In the genomic region with DNA sequence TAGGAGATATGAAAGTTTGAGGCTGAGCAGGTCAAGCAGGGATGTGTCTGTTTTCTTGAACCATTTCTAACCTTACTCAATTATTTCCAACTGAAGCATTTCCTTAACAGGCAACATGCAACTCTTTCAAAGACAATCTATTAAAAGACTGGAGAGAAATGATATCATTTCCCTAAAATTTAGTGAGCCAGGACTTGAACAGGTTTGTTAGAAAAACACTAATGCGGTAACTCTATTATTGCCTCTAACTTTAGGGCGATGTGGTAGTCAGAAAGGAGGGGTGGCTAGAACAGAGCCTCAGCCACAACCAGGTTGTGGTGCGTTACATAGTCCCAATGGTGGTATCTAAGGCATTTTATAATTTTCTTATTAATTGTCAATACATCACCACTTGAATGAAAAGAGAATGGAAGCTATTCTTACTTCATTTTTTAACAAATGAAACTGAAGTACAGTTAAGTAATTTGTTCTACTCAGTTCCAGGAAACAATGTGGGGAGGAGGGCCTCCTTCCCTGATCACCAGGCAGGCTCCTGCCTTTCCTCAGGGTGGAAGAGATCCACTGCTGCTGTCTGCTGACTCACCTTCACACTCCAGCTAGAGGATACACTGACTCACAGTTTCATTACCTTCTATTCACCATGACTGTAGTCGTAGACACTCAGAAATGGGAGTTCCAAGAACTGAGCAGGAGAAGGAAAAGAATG, we compare ENCODE assay signal across 8 cellular contexts. TPM values are rescaled to one million over a fixed set of nuclear protein-coding genes. Genes with fewer than 3 reads are reported as not detected.
DNase-seq lines count a peak whose midpoint lies in the region; ATAC-seq, FAIRE-seq and TF ChIP-seq lines count a peak whose summit lies in the region.

No MANE protein-coding gene starts in this region.

- no peaks in the 10 kb centered on the region for H4K20me1 ChIP-seq in keratinocyte (ENCODE audit: control insufficient read depth, extremely low read depth, insufficient read depth, low read length)

- H3K27me3 ChIP-seq in keratinocyte (ENCODE audit: control insufficient read depth, extremely low read depth, insufficient read depth, low read length) = no peaks in the 10 kb centered on the region

- 77% methylated on average over 4 of the region's 4 CpGs for WGBS in urinary bladder

- H2AFZ ChIP-seq in keratinocyte (ENCODE audit: control insufficient read depth, low read length) = no peak overlapping the region

- ATAC-seq in HG02938 (IDR thresholded peaks at IDR 0.05; ENCODE audit: unreplicated experiment) = no peak
- ATAC-seq in HG02981 (IDR thresholded peaks at IDR 0.05; ENCODE audit: unreplicated experiment) = no peak

- DNase-seq in Caki2 (ENCODE audit: low read depth) (peak; percentile 85), HK-2 (ENCODE audit: unreplicated experiment) (peak; percentile 47), amniotic epithelial cell (ENCODE audit: low read depth) (peak; percentile 98), keratinocyte (ENCODE audit: low read depth, low spot score) (peak; percentile 74), NCI-H345 (lab: John Stamatoyannopoulos, UW) (no peak)

- no peak for TF ChIP-seq CTCF in keratinocyte (optimal IDR thresholded peaks at IDR 0.05 in 1 of 3, IDR thresholded peaks at IDR 0.05 in 1 of 3, conservative IDR thresholded peaks at IDR 0.05 in 1 of 3; ENCODE audit: extremely low read depth in 1 of 3, insufficient read depth in 2 of 3, low read length in 3 of 3)

- no peak overlapping the region for H3K4me3 ChIP-seq in keratinocyte (ENCODE audit: control insufficient read depth in 2 of 3, extremely low read depth in 1 of 3, insufficient read depth in 2 of 3, low read depth in 1 of 3, low read length in 3 of 3)
- H3K4me3 ChIP-seq in urinary bladder (ENCODE audit: low read depth, low read length) = no peak overlapping the region

- H3K36me3 ChIP-seq in keratinocyte (ENCODE audit: control insufficient read depth in 2 of 2, extremely low read depth in 1 of 2, insufficient read depth in 2 of 2, low read length in 2 of 2) = peaks cover 1 to 12% of the 10 kb centered on the region in 2 experiments
- no peaks in the 10 kb centered on the region for H3K36me3 ChIP-seq in urinary bladder (ENCODE audit: insufficient read depth)

- H3K27ac ChIP-seq in keratinocyte (ENCODE audit: control insufficient read depth, insufficient read depth, low read length) (peak overlapping the region; percentile 94), urinary bladder (ENCODE audit: low read depth) (peak overlapping the region; percentile 46)

- dilution Hi-C loops in keratinocyte (cut with MboI; ENCODE audit: extremely low pct_ligation_motif_present, low sequenced_read_pairs) = no loop called here

- H3K4me1 ChIP-seq in keratinocyte (ENCODE audit: control insufficient read depth, extremely low read depth, insufficient read depth, low read length) (peaks cover 41% of the 10 kb centered on the region), urinary bladder (ENCODE audit: insufficient read depth) (no peaks in the 10 kb centered on the region)

- in situ Hi-C loops in Caki2 (cut with HindIII; ENCODE audit: low pct_unique_long_range_greater_than_20kb, low sequenced_read_pairs) = no loop called here

- H3K9me1 ChIP-seq in keratinocyte (ENCODE audit: control insufficient read depth, extremely low read depth, insufficient read depth, low read length) = no peaks in the 10 kb centered on the region

- H3K4me2 ChIP-seq in keratinocyte (ENCODE audit: control insufficient read depth, extremely low read depth, insufficient read depth, low read depth, low read length) = peak overlapping the region; percentile 79

- peak overlapping the region; percentile 71 for H3K9ac ChIP-seq in keratinocyte (ENCODE audit: control insufficient read depth, extremely low read depth, insufficient read depth, low read length)

- peaks cover 89% of the 10 kb centered on the region for H3K79me2 ChIP-seq in keratinocyte (ENCODE audit: control insufficient read depth, insufficient read depth, low read length)

- FAIRE-seq in keratinocyte (lab: Jason Lieb, UNC) = peak; percentile 99

- H3K9me3 ChIP-seq in keratinocyte (ENCODE audit: control insufficient read depth, low read depth, low read length) = no peaks in the 10 kb centered on the region

RNA-seq across cellular contexts. Expression of a gene that starts 22.8 kb away (rescaled TPM):
- total RNA-seq in Caki2 (2014; rRNA removed; shearing (Covaris generic); ENCODE audit: low replicate concordance) = 104 and 137 TPM in 2 replicates
- polyA plus RNA-seq in keratinocyte = 74.6 to 213 TPM (median 117 TPM) in 3 replicates
- 201 TPM for polyA plus RNA-seq in keratinocyte (2011; ENCODE audit: low read depth)
- 63.2 and 176 TPM in 2 replicates for polyA plus RNA-seq in keratinocyte (2011; cell fraction: cytosol; rRNA removed)
- polyA plus RNA-seq in keratinocyte (2011; cell fraction: nucleus; rRNA removed) = 167 and 242 TPM in 2 replicates
- polyA plus RNA-seq in keratinocyte (2012; ENCODE audit: low replicate concordance) = 112 and 184 TPM in 2 replicates
- 46.1 to 279 TPM (median 153 TPM) in 3 replicates for polyA minus RNA-seq in keratinocyte
- polyA minus RNA-seq in keratinocyte (2011; cell fraction: cytosol; rRNA and poly(A)+ RNA removed) = 218 TPM
- polyA minus RNA-seq in keratinocyte (2011; cell fraction: nucleus; rRNA and poly(A)+ RNA removed) = 151 and 398 TPM in 2 replicates
- 60.0 TPM for total RNA-seq in urinary bladder
- polyA plus RNA-seq in urinary bladder = 20.2 TPM
